26 cellular contexts compared by ENCODE assay signal in the genomic region with DNA sequence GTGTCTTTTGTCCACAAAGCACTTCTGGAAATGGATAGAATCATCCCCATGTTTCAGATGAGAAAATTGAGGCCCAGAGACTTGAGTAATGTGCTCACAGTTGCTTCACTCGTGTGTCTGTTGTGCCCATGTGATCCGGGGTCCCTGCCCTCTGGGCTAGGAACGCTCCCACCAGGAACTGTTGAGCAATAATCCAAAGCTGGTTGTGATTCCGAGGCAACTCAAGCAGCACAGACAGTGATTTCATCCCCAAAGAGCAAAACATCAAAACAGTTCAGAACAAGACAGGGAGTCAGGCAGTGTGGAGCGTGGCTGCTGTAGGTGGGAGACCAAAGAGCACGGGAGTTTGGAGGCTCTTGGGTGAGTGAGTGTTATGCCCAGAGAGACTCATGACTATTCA.
"Had no signal": no experiment of that assay in that cellular context is flagged by ENCODE, and none has a peak within 500 bp of the region (broad histone marks: within the 10 kb centered on the region; RNA-seq: fewer than 3 reads in every experiment).

No MANE protein-coding gene starts in this region.

- H3K27me3 Mint-ChIP-seq: activated naive CD8-positive, alpha-beta T cell had no signal

- H3K9me3 ChIP-seq: adrenal gland, breast epithelium, gastrocnemius medialis, heart left ventricle, SJSA1, spleen, tibial artery had no signal

- ATAC-seq: activated T-cell treated with anti-CD3 and anti-CD28 coated beads, Interleukin-2, amount 50 U/mL, for 4 hours; gastrocnemius medialis; heart left ventricle; left lobe of liver had no signal

- H3K27ac Mint-ChIP-seq: activated naive CD8-positive, alpha-beta T cell; activated T-helper 2 cell treated with anti-CD3 and anti-CD28 coated beads, Interferon-gamma antibody, Interleukin-2, Interleukin-4, amounts not matched to agents 10 μg/mL and 5 μg/mL and 100 μg/mL, durations not matched to agents 14 hours and 24 hours and 36 hours; endodermal cell; nephron progenitor cell had no signal

- H3K36me3 ChIP-seq: adrenal gland, breast epithelium, gastrocnemius medialis, heart left ventricle, SJSA1, spleen, tibial artery had no signal

- H3K27ac ChIP-seq: coronary artery, epithelial cell of prostate, gastrocnemius medialis, heart left ventricle, SJSA1, spleen, tibial artery had no signal

- H3K4me1 ChIP-seq: breast epithelium, gastrocnemius medialis, SJSA1, spleen, tibial artery had no signal

- DNase-seq: activated CD4-positive, alpha-beta T cell treated with anti-CD3 and anti-CD28 coated beads, Interleukin-2, amount 50 U/mL, for 4 hours; activated CD8-positive, alpha-beta memory T cell treated with anti-CD3 and anti-CD28 coated beads for 24 hours; activated CD8-positive, alpha-beta memory T cell treated with anti-CD3 and anti-CD28 coated beads, Interleukin-2, amount 50 U/mL, for 48 hours; activated naive CD4-positive, alpha-beta T cell; activated T-cell treated with anti-CD3 and anti-CD28 coated beads, Interleukin-2, amount 50 U/mL, for 4 hours; endodermal cell; gastrocnemius medialis; heart left ventricle; islet precursor cell; nephron progenitor cell; nucleus accumbens; posterior cingulate gyrus; retina; spleen; stimulated activated CD4-positive, alpha-beta T cell treated with anti-CD3 and anti-CD28 coated beads, Interleukin-4, amount 100 ng/mL, for 24 hours; stimulated activated naive CD4-positive, alpha-beta T cell treated with Interleukin-2 at 50 U/mL for 16 hours; T-helper 9 cell; tibial artery had no signal

- H3K4me3 Mint-ChIP-seq: activated naive CD8-positive, alpha-beta T cell; activated T-cell treated with anti-CD3 and anti-CD28 coated beads, Interleukin-2, amount 50 U/mL, for 4 hours; endodermal cell; nephron progenitor cell had no signal

- H3K4me3 ChIP-seq: adrenal gland, breast epithelium, coronary artery, gastrocnemius medialis, heart left ventricle, SJSA1, spleen, tibial artery had no signal

- H3K9me3 Mint-ChIP-seq: activated T-cell treated with anti-CD3 and anti-CD28 coated beads, Interleukin-2, amount 50 U/mL, for 4 hours; activated T-helper 2 cell treated with anti-CD3 and anti-CD28 coated beads, Interferon-gamma antibody, Interleukin-2, Interleukin-4, amounts not matched to agents 10 μg/mL and 5 μg/mL and 100 μg/mL, durations not matched to agents 14 hours and 24 hours and 36 hours; endodermal cell; nephron progenitor cell had no signal

- H3K4me1 Mint-ChIP-seq: endodermal cell had no signal

- H3K36me3 Mint-ChIP-seq: activated naive CD8-positive, alpha-beta T cell had no signal

- H3K27me3 ChIP-seq: adrenal gland, breast epithelium, gastrocnemius medialis, heart left ventricle, SJSA1, spleen had no signal
